In the genomic region with DNA sequence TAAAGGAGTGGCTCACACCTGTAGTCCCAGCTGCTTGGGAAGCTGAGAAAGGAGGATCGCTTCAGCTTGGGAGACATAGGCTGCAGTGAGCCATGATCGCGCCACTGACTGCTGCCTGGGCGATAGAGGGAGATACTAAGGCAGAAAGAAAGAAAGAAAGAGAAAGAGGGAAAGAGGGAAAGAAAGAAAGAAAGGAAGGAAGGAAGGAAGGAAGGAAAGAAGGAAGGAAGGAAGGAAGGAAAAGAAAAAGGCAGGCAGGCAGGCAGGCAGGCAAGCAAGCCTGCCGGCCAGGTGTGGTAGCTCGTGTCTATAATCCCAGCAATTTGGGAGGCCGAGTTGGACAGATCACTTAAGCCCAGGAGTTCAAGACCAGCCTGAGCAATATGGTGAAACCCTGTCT, we compare ENCODE assay signal across 18 cellular contexts. TPM values are rescaled to one million over a fixed set of nuclear protein-coding genes. Genes with fewer than 3 reads are reported as not detected.
DNase-seq lines count a peak whose midpoint lies in the region; ATAC-seq, FAIRE-seq and TF ChIP-seq lines count a peak whose summit lies in the region.
"Had no signal": no experiment of that assay in that cellular context is flagged by ENCODE, and none has a peak within 500 bp of the region (broad histone marks: within the 10 kb centered on the region; RNA-seq: fewer than 3 reads in every experiment).

No MANE protein-coding gene starts in this region.

- no peak for TF ChIP-seq CTCF in K562 (IDR thresholded peaks at IDR 0.05 in 2 of 3, conservative IDR thresholded peaks at IDR 0.05 in 1 of 3; ENCODE audit: insufficient read depth in 2 of 3, low read depth in 1 of 3, low read length in 3 of 3)
- TF ChIP-seq CTCF in spleen (IDR thresholded peaks at IDR 0.05 in 8 of 11, conservative IDR thresholded peaks at IDR 0.05 in 3 of 11), result no peak

- no peak for TF ChIP-seq EP300 in K562 (IDR thresholded peaks at IDR 0.05; ENCODE audit: low read length)

- peak overlapping the region; percentile 3 for H3K27ac Mint-ChIP-seq in stimulated activated naive CD8-positive, alpha-beta T cell treated with anti-CD3 and anti-CD28 coated beads, Interleukin-15, Interleukin-2, amounts not matched to agents 100 ng/mL and 50 ng/mL, for 24 hours
- no peak overlapping the region for H3K27ac Mint-ChIP-seq in stimulated activated naive CD8-positive, alpha-beta T cell treated with anti-CD3 and anti-CD28 coated beads, Interleukin-15, amount 100 ng/mL, for 72 hours
- H3K27ac Mint-ChIP-seq: CD4-positive, alpha-beta memory T cell had no signal

- H3K9me3 ChIP-seq in K562 (replicated peaks; ENCODE audit: control insufficient read depth, insufficient read depth, low read depth, low read length) (peaks cover 6% of the 10 kb centered on the region), spleen (peaks cover 0 to 23% (median 11%) of the 10 kb centered on the region in 8 donors)
- H3K9me3 ChIP-seq: HAP-1 had no signal

- intact Hi-C loops in K562 (cut with micrococcal nuclease), result no loop called here
- intact Hi-C loops in spleen (cut with DNase I; ENCODE audit: low total_unique reads), result no loop called here

- TF ChIP-seq RAD21 in K562 (CRISPR knock-in tag; conservative IDR thresholded peaks at IDR 0.05 in 1 of 2, IDR thresholded peaks at IDR 0.05 in 1 of 2), result no peak

- H3K36me3 ChIP-seq in K562 (ENCODE audit: control insufficient read depth, insufficient read depth, low read length) (no peaks in the 10 kb centered on the region), spleen (no peaks in the 10 kb centered on the region)
- H3K36me3 ChIP-seq: HAP-1 had no signal

- peaks cover 2% of the 10 kb centered on the region for H3K9me1 ChIP-seq in K562 (ENCODE audit: control insufficient read depth, insufficient read depth, low read length)

- 22% methylated on average over 7 of the region's 7 CpGs for whole genome bisulfite sequencing in K562 (ENCODE audit: insufficient coverage, low coverage, missing lambda C conversion rate)
- 84 to 92% (median 89%) methylated on average over 7 of the region's 7 CpGs for WGBS in spleen, 5 donors

- in situ Hi-C loops in K562 (cut with MboI), result loop anchor here (25.0 kb wide), 1 partner anchor 312 kb away; no protein-coding TSS in a partner anchor

- H3K27me3 ChIP-seq in K562 (ENCODE audit: control insufficient read depth in 2 of 2, insufficient read depth in 2 of 2, low read length in 2 of 2), result peaks cover 12 to 17% of the 10 kb centered on the region in 2 experiments; a peak in 3 of 5 replicates
- peaks cover 0 to 6% (median 0%) of the 10 kb centered on the region in 7 donors for H3K27me3 ChIP-seq in spleen (replicated peaks in 1 of 7)

- no peaks in the 10 kb centered on the region for H4K20me1 ChIP-seq in K562 (replicated peaks; ENCODE audit: control insufficient read depth, insufficient read depth, low read length)

- H3K4me3 ChIP-seq in K562 (no peak overlapping the region), spleen (no peak overlapping the region)
- H3K4me3 ChIP-seq: HAP-1 had no signal

- POLR2A ChIA-PET in K562 (lab: Yijun Ruan, JAX), result interaction anchor here (0.8 to 1.2 kb wide), 3 partner anchors 19 to 329 kb away, joined by 3 to 4 read pairs (median 3); no protein-coding TSS in a partner anchor

- H3K36me3 Mint-ChIP-seq in stimulated activated naive CD8-positive, alpha-beta T cell treated with anti-CD3 and anti-CD28 coated beads, Interleukin-15, Interleukin-2, amounts not matched to agents 100 ng/mL and 50 ng/mL, for 24 hours (ENCODE audit: low read depth), result no peaks in the 10 kb centered on the region
- H3K36me3 Mint-ChIP-seq: CD4-positive, alpha-beta memory T cell had no signal

- CTCF ChIA-PET in K562 (lab: Yijun Ruan, JAX; ENCODE audit: low intra/inter-chr PET ratio), result no interaction called here

- peaks cover 13% of the 10 kb centered on the region for H3K9me3 Mint-ChIP-seq in stimulated activated naive CD8-positive, alpha-beta T cell treated with anti-CD3 and anti-CD28 coated beads, Interleukin-15, Interleukin-2, amounts not matched to agents 100 ng/mL and 50 ng/mL, for 24 hours
- peaks cover 0 to 8% of the 10 kb centered on the region in 2 donors for H3K9me3 Mint-ChIP-seq in stimulated activated naive CD8-positive, alpha-beta T cell treated with anti-CD3 and anti-CD28 coated beads, Interleukin-15, amount 100 ng/mL, for 72 hours

- H3K9ac ChIP-seq in K562 (ENCODE audit: insufficient read depth in 1 of 2, low read depth in 2 of 2, low read length in 2 of 2), result no peak overlapping the region

- no peak for FAIRE-seq in K562 (lab: Jason Lieb, UNC)
- FAIRE-seq: G401.6, GM12892, H54 had no signal

- H3K79me2 ChIP-seq in K562 (ENCODE audit: control insufficient read depth, insufficient read depth, low read length), result no peaks in the 10 kb centered on the region

- no peak overlapping the region for H3K27ac ChIP-seq in K562 (ENCODE audit: extremely low read depth, low read depth, low read length)
- no peak overlapping the region for H3K27ac ChIP-seq in spleen

- H3K4me2 ChIP-seq in K562 (ENCODE audit: insufficient read depth, low read length), result no peak overlapping the region

- BruUV-seq in K562 (replicated peaks; lab: Mats Ljungman, UMichigan), result no TSS peak

- peaks cover 7% of the 10 kb centered on the region for H3K27me3 Mint-ChIP-seq in stimulated activated naive CD8-positive, alpha-beta T cell treated with anti-CD3 and anti-CD28 coated beads, Interleukin-15, Interleukin-2, amounts not matched to agents 100 ng/mL and 50 ng/mL, for 24 hours
- H3K27me3 Mint-ChIP-seq in stimulated activated naive CD8-positive, alpha-beta T cell treated with anti-CD3 and anti-CD28 coated beads, Interleukin-15, amount 100 ng/mL, for 72 hours, result peaks cover 9% of the 10 kb centered on the region

- TF ChIP-seq POLR2A in K562 (conservative IDR thresholded peaks at IDR 0.05) (no peak), spleen (IDR thresholded peaks at IDR 0.05) (no peak)

- H3K4me3 Mint-ChIP-seq in stimulated activated naive CD8-positive, alpha-beta T cell treated with anti-CD3 and anti-CD28 coated beads, Interleukin-15, Interleukin-2, amounts not matched to agents 100 ng/mL and 50 ng/mL, for 24 hours, result no peak overlapping the region
- H3K4me3 Mint-ChIP-seq in stimulated activated naive CD8-positive, alpha-beta T cell treated with anti-CD3 and anti-CD28 coated beads, Interleukin-15, amount 100 ng/mL, for 72 hours, result no peak overlapping the region
- H3K4me3 Mint-ChIP-seq: CD4-positive, alpha-beta memory T cell had no signal

- H3K4me1 Mint-ChIP-seq in stimulated activated naive CD8-positive, alpha-beta T cell treated with anti-CD3 and anti-CD28 coated beads, Interleukin-15, Interleukin-2, amounts not matched to agents 100 ng/mL and 50 ng/mL, for 24 hours (ENCODE audit: low read depth), result no peaks in the 10 kb centered on the region
- no peaks in the 10 kb centered on the region for H3K4me1 Mint-ChIP-seq in stimulated activated naive CD8-positive, alpha-beta T cell treated with anti-CD3 and anti-CD28 coated beads, Interleukin-15, amount 100 ng/mL, for 72 hours
- H3K4me1 Mint-ChIP-seq: CD4-positive, alpha-beta memory T cell had no signal

- 0 out of 2 replicates have a peak overlapping the region, but pooled peaks have one; percentile 2 for H2AFZ ChIP-seq in K562 (ENCODE audit: low read depth, low read length)

- ATAC-seq in stimulated activated naive CD8-positive, alpha-beta T cell treated with anti-CD3 and anti-CD28 coated beads, Interleukin-15, amount 100 ng/mL, for 72 hours, result no peak
- no peak for ATAC-seq in K562

- no peak for DNase-seq in stimulated activated naive CD8-positive, alpha-beta T cell treated with anti-CD3 and anti-CD28 coated beads, Interleukin-15, amount 100 ng/mL, for 72 hours
- DNase-seq in K562 (ENCODE audit: extremely low read depth in 1 of 4, low spot score in 3 of 4), result no peak
- peak; percentile 1 for DNase-seq in spleen
- no peak for DNase-seq in RPMI8226
- DNase-seq in activated CD4-positive, alpha-beta T cell treated with anti-CD3 and anti-CD28 coated beads, Interleukin-2, amount 50 U/mL, for 48 hours, result no peak
- DNase-seq: C1 segment of cervical spinal cord; CD4-positive, alpha-beta memory T cell; COR-L47; DMS153; DND-41; GOT3 had no signal

- H3K4me1 ChIP-seq in K562 (replicated peaks in 1 of 2; ENCODE audit: control insufficient read depth in 2 of 2, insufficient read depth in 2 of 2, low read length in 2 of 2) (peaks cover 0 to 7% of the 10 kb centered on the region in 2 experiments; a peak in 2 of 5 replicates), spleen (no peaks in the 10 kb centered on the region)
- H3K4me1 ChIP-seq: HAP-1 had no signal

TF ChIP-seq in K562, 482 proteins besides CTCF, POLR2A, EP300 and RAD21 (continues in another document):
- TF ChIP-seq MTA2 (IDR thresholded peaks at IDR 0.05; ENCODE audit: low read depth), result no peak
- no peak for TF ChIP-seq ZNF140 (CRISPR knock-in tag; IDR thresholded peaks at IDR 0.05)
- TF ChIP-seq GATAD2A (IDR thresholded peaks at IDR 0.05), result 0 out of 2 replicates have a peak, but pooled peaks have one; percentile 54
- 0 out of 2 replicates have a peak, but pooled peaks have one; percentile 41 for TF ChIP-seq EHMT2 (IDR thresholded peaks at IDR 0.05)

RNA-seq across cellular contexts. Expression of gene SLC28A1, which starts 15.3 kb away (rescaled TPM):
- 0.14 TPM in 1 of 2 replicates, not detected in the other for total RNA-seq in K562 (2011; cell fraction: chromatin; rRNA removed; ENCODE audit: low replicate concordance)
- 0.26 TPM in 1 of 2 replicates, not detected in the other for total RNA-seq in K562 (2011; cell fraction: nucleolus; rRNA removed)
- 0.15 TPM in 1 of 2 replicates, not detected in the other for total RNA-seq in K562 (2011; cell fraction: nucleoplasm; rRNA removed)
- total RNA-seq in K562 (2014; rRNA removed), result not detected in 2 replicates
- total RNA-seq in K562 (2014; rRNA removed; fragmentation: Illumina TruSeq; extraction: Trizol), result not detected in 2 replicates
- not detected in 2 replicates for total RNA-seq in K562 (2015; rRNA removed; fragmentation: Illumina TruSeq; extraction: Trizol)
- not detected in 2 replicates for total RNA-seq in K562 (2021)
- not detected in 2 replicates for polyA plus RNA-seq in K562 (2011; rRNA removed)
- 0.06 TPM in 1 of 2 replicates, not detected in the other for polyA plus RNA-seq in K562 (2011; cell fraction: cytosol; rRNA removed)
- 0.06 TPM in 1 of 2 replicates, not detected in the other for polyA plus RNA-seq in K562 (2011; cell fraction: nucleus; rRNA removed)
- polyA plus RNA-seq in K562 (2012), result not detected in 2 replicates
- polyA plus RNA-seq in K562 (2014; fragmentation: Illumina TruSeq; extraction: Trizol), result not detected in 2 replicates
- polyA plus RNA-seq in K562 (2014; fragmentation: Nextera tagmentation; extraction: Ambion mirVana), result under 1 TPM in 1 of 2 experiments, not detected in 1; 0.04 TPM
- not detected in 2 replicates for polyA plus RNA-seq in K562 (2014; rRNA removed)
- not detected in 2 replicates for polyA minus RNA-seq in K562 (2011; rRNA and poly(A)+ RNA removed)
- not detected in 2 replicates for polyA minus RNA-seq in K562 (2011; cell fraction: cytosol; rRNA and poly(A)+ RNA removed)
- not detected in 2 replicates for polyA minus RNA-seq in K562 (2011; cell fraction: nucleus; rRNA and poly(A)+ RNA removed)
- total RNA-seq in spleen, result under 1 TPM in 1 of 7 donors, not detected in 6; 0.16 TPM
- under 1 TPM in 2 of 3 donors, not detected in 1; 0.10 to 0.29 TPM for polyA plus RNA-seq in spleen
- total RNA-seq: A172; A673; CD4-positive, alpha-beta memory T cell had no signal
- polyA plus RNA-seq: CD4-positive, alpha-beta memory T cell had no signal
